In the genomic region with DNA sequence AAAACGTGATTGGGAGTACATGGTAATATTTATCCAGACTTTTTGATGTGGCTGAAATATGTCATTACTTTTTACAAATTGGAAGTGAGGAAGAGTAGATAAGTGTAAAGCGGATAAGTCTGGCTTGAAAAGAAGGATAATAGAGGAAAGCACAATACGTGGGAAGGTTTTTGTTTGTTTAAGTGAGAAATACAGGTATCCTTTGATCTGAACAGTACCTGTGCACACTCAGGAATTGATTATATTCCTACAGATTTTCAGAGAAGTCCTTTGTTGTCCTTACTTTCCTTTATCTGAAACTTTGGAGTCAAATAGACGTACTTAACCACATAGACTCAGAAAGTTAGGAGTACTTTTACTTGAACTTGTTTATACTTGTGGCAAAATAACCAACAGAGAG, we compare ENCODE assay signal across 38 cellular contexts.
"Had no signal": no experiment of that assay in that cellular context is flagged by ENCODE, and none has a peak within 500 bp of the region (broad histone marks: within the 10 kb centered on the region; RNA-seq: fewer than 3 reads in every experiment).

No MANE protein-coding gene starts in this region.

- FAIRE-seq: bronchial epithelial cell had no signal

- H3K9me3 ChIP-seq: adrenal gland, ascending aorta, body of pancreas, breast epithelium had no signal

- H3K27me3 ChIP-seq: adrenal gland, ascending aorta, body of pancreas, brain microvascular endothelial cell, breast epithelium, cardiac muscle cell had no signal

- H3K4me1 Mint-ChIP-seq: activated naive CD4-positive, alpha-beta T cell treated with anti-CD3 and anti-CD28 coated beads, Interleukin-2, amount 10 ng/mL, durations not matched to agents 7 days and 5 days; activated naive CD4-positive, alpha-beta T cell treated with anti-CD3 and anti-CD28 coated beads, Interleukin-2, amount 50 U/mL, for 24 hours; activated naive CD8-positive, alpha-beta T cell treated with anti-CD3 and anti-CD28 coated beads, Interleukin-2, amount 50 U/mL, for 24 hours; activated T-helper 17 cell treated with anti-CD3 and anti-CD28 coated beads, Interleukin-2, amount 50 U/mL, for 72 hours; brain; central memory CD8-positive, alpha-beta T cell had no signal

- H3K9me3 Mint-ChIP-seq: activated naive CD4-positive, alpha-beta T cell treated with anti-CD3 and anti-CD28 coated beads for 36 hours; activated naive CD4-positive, alpha-beta T cell treated with anti-CD3 and anti-CD28 coated beads, Interleukin-2, amount 10 ng/mL, durations not matched to agents 7 days and 5 days; activated naive CD4-positive, alpha-beta T cell treated with anti-CD3 and anti-CD28 coated beads, Interleukin-2, amount 50 U/mL, for 24 hours; activated naive CD4-positive, alpha-beta T cell treated with anti-CD3 and anti-CD28 coated beads, Interleukin-2, amount 50 U/mL, for 72 hours; activated naive CD8-positive, alpha-beta T cell treated with anti-CD3 and anti-CD28 coated beads for 36 hours; activated naive CD8-positive, alpha-beta T cell treated with anti-CD3 and anti-CD28 coated beads, Interleukin-2, amount 10 ng/mL, durations not matched to agents 7 days and 5 days; activated naive CD8-positive, alpha-beta T cell treated with anti-CD3 and anti-CD28 coated beads, Interleukin-2, amount 50 U/mL, for 24 hours; activated T-cell treated with anti-CD3 and anti-CD28 coated beads, Interleukin-2, amount 50 U/mL, for 24 hours; activated T-cell treated with anti-CD3 and anti-CD28 coated beads, Interleukin-2, amount 50 U/mL, for 4 hours; activated T-cell treated with anti-CD3 and anti-CD28 coated beads, Interleukin-2, amount 50 U/mL, for 72 hours; activated T-helper 17 cell treated with anti-CD3 and anti-CD28 coated beads, Interleukin-2, amount 50 U/mL, for 72 hours; activated T-helper 2 cell treated with anti-CD3 and anti-CD28 coated beads, Interferon-gamma antibody, Interleukin-2, Interleukin-4, amounts not matched to agents 10 μg/mL and 5 μg/mL and 100 μg/mL, durations not matched to agents 14 hours and 24 hours and 36 hours; brain; central memory CD8-positive, alpha-beta T cell had no signal

- ATAC-seq: activated naive CD4-positive, alpha-beta T cell treated with anti-CD3 and anti-CD28 coated beads, Interleukin-2, amount 50 U/mL, for 72 hours; activated naive CD8-positive, alpha-beta T cell treated with anti-CD3 and anti-CD28 coated beads, Interleukin-2, amount 50 U/mL, for 24 hours; activated T-cell treated with anti-CD3 and anti-CD28 coated beads, Interleukin-2, amount 50 U/mL, for 4 hours; activated T-cell treated with anti-CD3 and anti-CD28 coated beads, Interleukin-2, amount 50 U/mL, for 72 hours; activated T-helper 17 cell treated with anti-CD3 and anti-CD28 coated beads, Interleukin-2, amount 50 U/mL, for 72 hours; body of pancreas had no signal

- H3K4me3 ChIP-seq: adrenal gland, ascending aorta, body of pancreas, breast epithelium, cardiac muscle cell had no signal

- H3K27ac Mint-ChIP-seq: activated naive CD4-positive, alpha-beta T cell treated with anti-CD3 and anti-CD28 coated beads for 36 hours; activated naive CD4-positive, alpha-beta T cell treated with anti-CD3 and anti-CD28 coated beads, Interleukin-2, amount 10 ng/mL, durations not matched to agents 7 days and 5 days; activated naive CD4-positive, alpha-beta T cell treated with anti-CD3 and anti-CD28 coated beads, Interleukin-2, amount 50 U/mL, for 24 hours; activated naive CD4-positive, alpha-beta T cell treated with anti-CD3 and anti-CD28 coated beads, Interleukin-2, amount 50 U/mL, for 72 hours; activated naive CD8-positive, alpha-beta T cell; activated naive CD8-positive, alpha-beta T cell treated with anti-CD3 and anti-CD28 coated beads for 36 hours; activated naive CD8-positive, alpha-beta T cell treated with anti-CD3 and anti-CD28 coated beads, Interleukin-2, amount 10 ng/mL, durations not matched to agents 7 days and 5 days; activated naive CD8-positive, alpha-beta T cell treated with anti-CD3 and anti-CD28 coated beads, Interleukin-2, amount 50 U/mL, for 24 hours; activated T-cell treated with anti-CD3 and anti-CD28 coated beads, Interleukin-2, amount 50 U/mL, for 24 hours; activated T-cell treated with anti-CD3 and anti-CD28 coated beads, Interleukin-2, amount 50 U/mL, for 72 hours; activated T-helper 17 cell treated with anti-CD3 and anti-CD28 coated beads, Interleukin-2, amount 50 U/mL, for 72 hours; activated T-helper 2 cell treated with anti-CD3 and anti-CD28 coated beads, Interferon-gamma antibody, Interleukin-2, Interleukin-4, amounts not matched to agents 10 μg/mL and 5 μg/mL and 100 μg/mL, durations not matched to agents 14 hours and 24 hours and 36 hours; brain had no signal

- H3K4me1 ChIP-seq: adrenal gland, ascending aorta, body of pancreas, breast epithelium had no signal

- DNase-seq: activated effector memory CD4-positive, alpha-beta T cell treated with anti-CD3 and anti-CD28 coated beads, Interleukin-2, amount 50 U/mL, for 16 hours; activated effector memory CD4-positive, alpha-beta T cell treated with Interleukin-2 at 50 U/mL for 16 hours; activated gamma-delta T cell; activated gamma-delta T cell treated with Interleukin-2 at 50 U/mL for 16 hours; activated naive CD4-positive, alpha-beta T cell; activated naive CD4-positive, alpha-beta T cell treated with anti-CD3 and anti-CD28 coated beads for 36 hours; activated naive CD4-positive, alpha-beta T cell treated with anti-CD3 and anti-CD28 coated beads, Interleukin-2, amount 10 ng/mL, durations not matched to agents 7 days and 5 days; activated naive CD4-positive, alpha-beta T cell treated with anti-CD3 and anti-CD28 coated beads, Interleukin-2, amount 50 U/mL, for 16 hours; activated naive CD4-positive, alpha-beta T cell treated with Interleukin-2 at 50 U/mL for 16 hours; activated naive CD8-positive, alpha-beta T cell treated with anti-CD3 and anti-CD28 coated beads for 36 hours; activated naive CD8-positive, alpha-beta T cell treated with anti-CD3 and anti-CD28 coated beads, Interleukin-2, amount 10 ng/mL, durations not matched to agents 7 days and 5 days; activated naive CD8-positive, alpha-beta T cell treated with anti-CD3 and anti-CD28 coated beads, Interleukin-2, amount 50 U/mL, for 24 hours; activated T-cell treated with anti-CD3 and anti-CD28 coated beads, Interleukin-2, amount 50 U/mL, for 1 hour; activated T-cell treated with anti-CD3 and anti-CD28 coated beads, Interleukin-2, amount 50 U/mL, for 24 hours; activated T-cell treated with anti-CD3 and anti-CD28 coated beads, Interleukin-2, amount 50 U/mL, for 4 hours; activated T-cell treated with anti-CD3 and anti-CD28 coated beads, Interleukin-2, amount 50 U/mL, for 48 hours; activated T-cell treated with anti-CD3 and anti-CD28 coated beads, Interleukin-2, amount 50 U/mL, for 72 hours; adrenal gland; amniotic stem cell; amygdala; anterior cingulate cortex; aorta; body of pancreas; brain microvascular endothelial cell; caudate nucleus; central memory CD4-positive, alpha-beta T cell; cerebellar nuclear complex had no signal

- H3K27ac ChIP-seq: adrenal gland, ascending aorta, body of pancreas, brain microvascular endothelial cell, breast epithelium, cardiac muscle cell had no signal

- H3K36me3 ChIP-seq: adrenal gland, breast epithelium had no signal

- H3K4me3 Mint-ChIP-seq: activated naive CD4-positive, alpha-beta T cell treated with anti-CD3 and anti-CD28 coated beads for 36 hours; activated naive CD4-positive, alpha-beta T cell treated with anti-CD3 and anti-CD28 coated beads, Interleukin-2, amount 10 ng/mL, durations not matched to agents 7 days and 5 days; activated naive CD4-positive, alpha-beta T cell treated with anti-CD3 and anti-CD28 coated beads, Interleukin-2, amount 50 U/mL, for 24 hours; activated naive CD8-positive, alpha-beta T cell; activated naive CD8-positive, alpha-beta T cell treated with anti-CD3 and anti-CD28 coated beads for 36 hours; activated naive CD8-positive, alpha-beta T cell treated with anti-CD3 and anti-CD28 coated beads, Interleukin-2, amount 10 ng/mL, durations not matched to agents 7 days and 5 days; activated naive CD8-positive, alpha-beta T cell treated with anti-CD3 and anti-CD28 coated beads, Interleukin-2, amount 50 U/mL, for 24 hours; activated T-cell treated with anti-CD3 and anti-CD28 coated beads, Interleukin-2, amount 50 U/mL, for 24 hours; activated T-cell treated with anti-CD3 and anti-CD28 coated beads, Interleukin-2, amount 50 U/mL, for 4 hours; activated T-cell treated with anti-CD3 and anti-CD28 coated beads, Interleukin-2, amount 50 U/mL, for 72 hours; activated T-helper 17 cell treated with anti-CD3 and anti-CD28 coated beads, Interleukin-2, amount 50 U/mL, for 72 hours; brain; central memory CD8-positive, alpha-beta T cell had no signal

- H3K27me3 Mint-ChIP-seq: activated naive CD4-positive, alpha-beta T cell treated with anti-CD3 and anti-CD28 coated beads, Interleukin-2, amount 10 ng/mL, durations not matched to agents 7 days and 5 days; activated naive CD4-positive, alpha-beta T cell treated with anti-CD3 and anti-CD28 coated beads, Interleukin-2, amount 50 U/mL, for 24 hours; activated naive CD8-positive, alpha-beta T cell; activated naive CD8-positive, alpha-beta T cell treated with anti-CD3 and anti-CD28 coated beads for 36 hours; activated naive CD8-positive, alpha-beta T cell treated with anti-CD3 and anti-CD28 coated beads, Interleukin-2, amount 10 ng/mL, durations not matched to agents 7 days and 5 days; activated naive CD8-positive, alpha-beta T cell treated with anti-CD3 and anti-CD28 coated beads, Interleukin-2, amount 50 U/mL, for 24 hours; activated T-cell treated with anti-CD3 and anti-CD28 coated beads, Interleukin-2, amount 50 U/mL, for 24 hours; activated T-helper 17 cell treated with anti-CD3 and anti-CD28 coated beads, Interleukin-2, amount 50 U/mL, for 72 hours; brain; central memory CD8-positive, alpha-beta T cell had no signal
